ENCODE assay signal across 13 cellular contexts in genomic region chr9:88197016-88197415, GRCh38. TPM values are rescaled to one million over a fixed set of nuclear protein-coding genes. Genes with fewer than 3 reads are reported as not detected.
DNase-seq lines count a peak whose midpoint lies in the region; ATAC-seq and TF ChIP-seq lines count a peak whose summit lies in the region.
"Had no signal": no experiment of that assay in that cellular context is flagged by ENCODE, and none has a peak within 500 bp of the region (broad histone marks: within the 10 kb centered on the region; RNA-seq: fewer than 3 reads in every experiment).

No MANE protein-coding gene starts in this region.

- peaks cover 37% of the 10 kb centered on the region for H3K27me3 Mint-ChIP-seq in activated naive CD8-positive, alpha-beta T cell treated with anti-CD3 and anti-CD28 coated beads for 36 hours

- peaks cover 36% of the 10 kb centered on the region for H3K4me1 ChIP-seq in SJCRH30

- H3K4me3 ChIP-seq in SJCRH30 (peak overlapping the region; percentile 11; the same call in 1 of the 2 replicates), fibroblast of pulmonary artery (replicated peaks; ENCODE audit: low read depth, low read length) (no peak overlapping the region)
- H3K4me3 ChIP-seq: stomach had no signal

- DNase-seq in EH (ENCODE audit: low read depth) (peak; percentile 84), SJCRH30 (peak; percentile 59 to 69), fibroblast of pulmonary artery (ENCODE audit: low read depth) (peak; percentile 60), sciatic nerve (ENCODE audit: low spot score) (no peak), left ventricle myocardium superior (no peak), G401 (ENCODE audit: low spot score) (no peak)
- no peak for DNase-seq in activated naive CD8-positive, alpha-beta T cell treated with anti-CD3 and anti-CD28 coated beads for 36 hours
- DNase-seq: activated CD4-positive, alpha-beta T cell treated with anti-CD3 and anti-CD28 coated beads, Interleukin-2, amount 50 U/mL, for 48 hours; activated naive CD4-positive, alpha-beta T cell treated with anti-CD3 and anti-CD28 coated beads, Interleukin-2, amount 10 ng/mL, durations not matched to agents 7 days and 5 days; effector memory CD8-positive, alpha-beta T cell; NCI-H2227 treated with DMSO at 0.1 percent for 48 hours; stomach had no signal

- no peaks in the 10 kb centered on the region for H3K36me3 ChIP-seq in SJCRH30
- H3K36me3 ChIP-seq: stomach had no signal

- H3K9me3 ChIP-seq in SJCRH30 (replicated peaks): no peaks in the 10 kb centered on the region
- H3K9me3 ChIP-seq: stomach had no signal

- peaks cover 8% of the 10 kb centered on the region for H3K4me1 Mint-ChIP-seq in activated naive CD8-positive, alpha-beta T cell treated with anti-CD3 and anti-CD28 coated beads for 36 hours
- H3K4me1 Mint-ChIP-seq: activated naive CD4-positive, alpha-beta T cell treated with anti-CD3 and anti-CD28 coated beads, Interleukin-2, amount 10 ng/mL, durations not matched to agents 7 days and 5 days had no signal

- H3K27ac ChIP-seq in SJCRH30: peak overlapping the region; percentile 97

- no peaks in the 10 kb centered on the region for H3K27me3 ChIP-seq in SJCRH30
- H3K27me3 ChIP-seq: stomach had no signal

- in situ Hi-C loops in G401 (cut with HindIII; ENCODE audit: low sequenced_read_pairs): no loop called here

- intact Hi-C loops in sciatic nerve (cut with DNase I) (no loop called here), left ventricle myocardium superior (cut with micrococcal nuclease) (no loop called here)

- H3K27ac Mint-ChIP-seq in activated naive CD8-positive, alpha-beta T cell treated with anti-CD3 and anti-CD28 coated beads for 36 hours: no peak overlapping the region
- H3K27ac Mint-ChIP-seq: activated naive CD4-positive, alpha-beta T cell treated with anti-CD3 and anti-CD28 coated beads, Interleukin-2, amount 10 ng/mL, durations not matched to agents 7 days and 5 days; effector memory CD8-positive, alpha-beta T cell had no signal

- no peak for TF ChIP-seq CTCF in fibroblast of pulmonary artery (IDR thresholded peaks at IDR 0.05; ENCODE audit: low read length, missing control alignments)

- ATAC-seq in sciatic nerve: peak; percentile 52
- ATAC-seq in left ventricle myocardium superior: no peak
- no peak for ATAC-seq in GM18909 (IDR thresholded peaks at IDR 0.05; ENCODE audit: poor library complexity, unreplicated experiment)
- ATAC-seq: effector memory CD8-positive, alpha-beta T cell had no signal

- no peaks in the 10 kb centered on the region for H3K9me3 Mint-ChIP-seq in activated naive CD8-positive, alpha-beta T cell treated with anti-CD3 and anti-CD28 coated beads for 36 hours
- H3K9me3 Mint-ChIP-seq: activated naive CD4-positive, alpha-beta T cell treated with anti-CD3 and anti-CD28 coated beads, Interleukin-2, amount 10 ng/mL, durations not matched to agents 7 days and 5 days; effector memory CD8-positive, alpha-beta T cell had no signal

- H3K36me3 Mint-ChIP-seq in activated naive CD8-positive, alpha-beta T cell treated with anti-CD3 and anti-CD28 coated beads for 36 hours: no peaks in the 10 kb centered on the region
- H3K36me3 Mint-ChIP-seq: activated naive CD4-positive, alpha-beta T cell treated with anti-CD3 and anti-CD28 coated beads, Interleukin-2, amount 10 ng/mL, durations not matched to agents 7 days and 5 days had no signal

- no peak overlapping the region for H3K4me3 Mint-ChIP-seq in activated naive CD8-positive, alpha-beta T cell treated with anti-CD3 and anti-CD28 coated beads for 36 hours
- H3K4me3 Mint-ChIP-seq: activated naive CD4-positive, alpha-beta T cell treated with anti-CD3 and anti-CD28 coated beads, Interleukin-2, amount 10 ng/mL, durations not matched to agents 7 days and 5 days; effector memory CD8-positive, alpha-beta T cell had no signal

RNA-seq across cellular contexts. Expression of gene SPATA31C2, which starts 58.7 kb away (rescaled TPM):
- total RNA-seq in SJCRH30 (2014; rRNA removed; shearing (Covaris generic)): 0.35 and 0.53 TPM in 2 replicates
- total RNA-seq in sciatic nerve (not detected), left ventricle myocardium superior (not detected)
- not detected in 2 replicates for total RNA-seq in G401 (2014; rRNA removed; shearing (Covaris generic))
- total RNA-seq in activated naive CD8-positive, alpha-beta T cell treated with anti-CD3 and anti-CD28 coated beads for 36 hours: under 1 TPM; 0.18 to 0.21 TPM
- total RNA-seq: stomach had no signal

Comparison
In these comparisons a context has a peak if more than half of its experiments do, and no peak if none do; other contexts are left out.
1. DNase-seq: peak in EH (single experiment), SJCRH30 (2 of 2) and fibroblast of pulmonary artery (single experiment); none in sciatic nerve (single experiment), left ventricle myocardium superior (single experiment), G401 (single experiment) and activated naive CD8-positive, alpha-beta T cell treated with anti-CD3 and anti-CD28 coated beads for 36 hours (single experiment).